In genomic region chr5:7418276-7418675, GRCh38 we compare ENCODE assay signal across 28 cellular contexts. TPM values are rescaled to one million over a fixed set of nuclear protein-coding genes. Genes with fewer than 3 reads are reported as not detected.
"Had no signal": no experiment of that assay in that cellular context is flagged by ENCODE, and none has a peak within 500 bp of the region (broad histone marks: within the 10 kb centered on the region; RNA-seq: fewer than 3 reads in every experiment).

No MANE protein-coding gene starts in this region.

- H3K9me3 Mint-ChIP-seq: activated CD4-positive, alpha-beta memory T cell treated with anti-CD3 and anti-CD28 coated beads, Interleukin-2, amount 10 ng/mL, durations not matched to agents 7 days and 5 days; activated CD4-positive, alpha-beta T cell treated with anti-CD3 and anti-CD28 coated beads, Interleukin-2, amount 10 ng/mL, durations not matched to agents 7 days and 5 days; activated naive CD4-positive, alpha-beta T cell treated with anti-CD3 and anti-CD28 coated beads, Interleukin-2, amount 10 ng/mL, durations not matched to agents 7 days and 5 days; activated T-cell treated with anti-CD3 and anti-CD28 coated beads, Interleukin-2, amount 50 U/mL, for 24 hours had no signal

- H3K4me3 Mint-ChIP-seq: activated CD4-positive, alpha-beta memory T cell treated with anti-CD3 and anti-CD28 coated beads, Interleukin-2, amount 10 ng/mL, durations not matched to agents 7 days and 5 days; activated CD4-positive, alpha-beta T cell treated with anti-CD3 and anti-CD28 coated beads, Interleukin-2, amount 10 ng/mL, durations not matched to agents 7 days and 5 days; activated naive CD4-positive, alpha-beta T cell treated with anti-CD3 and anti-CD28 coated beads, Interleukin-2, amount 10 ng/mL, durations not matched to agents 7 days and 5 days; activated naive CD8-positive, alpha-beta T cell; activated T-cell treated with anti-CD3 and anti-CD28 coated beads, Interleukin-2, amount 50 U/mL, for 24 hours; activated T-cell treated with anti-CD3 and anti-CD28 coated beads, Interleukin-2, amount 50 U/mL, for 72 hours; effector memory CD8-positive, alpha-beta T cell had no signal

- H3K4me3 ChIP-seq: esophagus squamous epithelium had no signal

- H3K4me1 Mint-ChIP-seq: activated CD4-positive, alpha-beta memory T cell treated with anti-CD3 and anti-CD28 coated beads, Interleukin-2, amount 10 ng/mL, durations not matched to agents 7 days and 5 days; activated CD4-positive, alpha-beta T cell treated with anti-CD3 and anti-CD28 coated beads, Interleukin-2, amount 10 ng/mL, durations not matched to agents 7 days and 5 days; activated naive CD4-positive, alpha-beta T cell treated with anti-CD3 and anti-CD28 coated beads, Interleukin-2, amount 10 ng/mL, durations not matched to agents 7 days and 5 days had no signal

- H3K9me3 ChIP-seq: esophagus squamous epithelium had no signal

- H3K27me3 ChIP-seq: brain microvascular endothelial cell, esophagus squamous epithelium had no signal

- H3K36me3 ChIP-seq: brain microvascular endothelial cell, esophagus squamous epithelium had no signal

- H3K27ac ChIP-seq: brain microvascular endothelial cell, esophagus squamous epithelium had no signal

- FAIRE-seq: astrocyte, bronchial epithelial cell, colon had no signal

- ATAC-seq: activated T-cell treated with anti-CD3 and anti-CD28 coated beads, Interleukin-2, amount 50 U/mL, for 72 hours; effector memory CD8-positive, alpha-beta T cell had no signal

- DNase-seq: activated CD4-positive, alpha-beta memory T cell treated with anti-CD3 and anti-CD28 coated beads, Interleukin-2, amount 10 ng/mL, durations not matched to agents 7 days and 5 days; activated CD4-positive, alpha-beta T cell treated with anti-CD3 and anti-CD28 coated beads for 1 hour; activated CD4-positive, alpha-beta T cell treated with anti-CD3 and anti-CD28 coated beads for 4 hours; activated CD4-positive, alpha-beta T cell treated with anti-CD3 and anti-CD28 coated beads, Interleukin-2, amount 10 ng/mL, durations not matched to agents 7 days and 5 days; activated CD4-positive, alpha-beta T cell treated with anti-CD3 and anti-CD28 coated beads, Interleukin-2, amount 50 U/mL, for 4 hours; activated CD8-positive, alpha-beta memory T cell treated with anti-CD3 and anti-CD28 coated beads, Interleukin-2, amount 50 U/mL, for 48 hours; activated gamma-delta T cell; activated naive CD4-positive, alpha-beta T cell; activated naive CD4-positive, alpha-beta T cell treated with anti-CD3 and anti-CD28 coated beads, Interleukin-2, amount 10 ng/mL, durations not matched to agents 7 days and 5 days; activated T-cell treated with anti-CD3 and anti-CD28 coated beads for 4 hours; activated T-cell treated with anti-CD3 and anti-CD28 coated beads, Interleukin-2, amount 50 U/mL, for 24 hours; activated T-cell treated with anti-CD3 and anti-CD28 coated beads, Interleukin-2, amount 50 U/mL, for 72 hours; amniotic stem cell; brain microvascular endothelial cell; cortex of kidney; dermis blood vessel endothelial cell; effector CD4-positive, alpha-beta T cell; effector memory CD8-positive, alpha-beta T cell; erythroblast; esophagus squamous epithelium; foreskin melanocyte; head of caudate nucleus; T-helper 2 cell had no signal

- H3K27me3 Mint-ChIP-seq: activated naive CD4-positive, alpha-beta T cell treated with anti-CD3 and anti-CD28 coated beads, Interleukin-2, amount 10 ng/mL, durations not matched to agents 7 days and 5 days; effector memory CD8-positive, alpha-beta T cell had no signal

- H3K27ac Mint-ChIP-seq: activated CD4-positive, alpha-beta memory T cell treated with anti-CD3 and anti-CD28 coated beads, Interleukin-2, amount 10 ng/mL, durations not matched to agents 7 days and 5 days; activated CD4-positive, alpha-beta T cell treated with anti-CD3 and anti-CD28 coated beads, Interleukin-2, amount 10 ng/mL, durations not matched to agents 7 days and 5 days; activated naive CD4-positive, alpha-beta T cell treated with anti-CD3 and anti-CD28 coated beads, Interleukin-2, amount 10 ng/mL, durations not matched to agents 7 days and 5 days; activated naive CD8-positive, alpha-beta T cell; activated T-cell treated with anti-CD3 and anti-CD28 coated beads, Interleukin-2, amount 50 U/mL, for 24 hours; activated T-cell treated with anti-CD3 and anti-CD28 coated beads, Interleukin-2, amount 50 U/mL, for 72 hours; effector memory CD8-positive, alpha-beta T cell had no signal

- H3K36me3 Mint-ChIP-seq: activated naive CD4-positive, alpha-beta T cell treated with anti-CD3 and anti-CD28 coated beads, Interleukin-2, amount 10 ng/mL, durations not matched to agents 7 days and 5 days; activated naive CD8-positive, alpha-beta T cell had no signal

RNA-seq across cellular contexts. Expression of gene ADCY2, which starts 22.3 kb away (rescaled TPM):
- total RNA-seq: activated CD4-positive, alpha-beta memory T cell treated with anti-CD3 and anti-CD28 coated beads, Interleukin-2, amount 10 ng/mL, durations not matched to agents 7 days and 5 days; activated CD4-positive, alpha-beta T cell treated with anti-CD3 and anti-CD28 coated beads, Interleukin-2, amount 10 ng/mL, durations not matched to agents 7 days and 5 days; activated T-cell treated with anti-CD3 and anti-CD28 coated beads, Interleukin-2, amount 50 U/mL, for 72 hours; dermis blood vessel endothelial cell; T-helper 1 cell treated with Interleukin-12 subunit alpha and Interleukin-12 subunit beta and Interleukin-4 antibody, amounts not matched to agents 30 ng/mL and 1 ng/mL, for 36 hours had no signal
